1 cellular context compared by ENCODE assay signal in genomic region chr16:84686702-84687298, GRCh38.
A peak's percentile ranks its signal among the peaks of the same experiment; 100 is the strongest.
TF ChIP-seq lines count a peak whose summit lies in the region.

No MANE protein-coding gene starts in this region.

TF ChIP-seq in K562, 482 proteins besides CTCF, POLR2A, EP300 and RAD21 (continues in another document):
- TF ChIP-seq CBFA2T3 (IDR thresholded peaks at IDR 0.05) (0 out of 2 replicates have a peak, but pooled peaks have one; percentile 20), ARID3B (CRISPR knock-in tag; IDR thresholded peaks at IDR 0.05; ENCODE audit: borderline replicate concordance) (no peak), TCF7L2 (IDR thresholded peaks at IDR 0.05; ENCODE audit: low read depth, low read length) (no peak), ZNF316 (IDR thresholded peaks at IDR 0.05) (no peak), TCF15 (CRISPR knock-in tag; IDR thresholded peaks at IDR 0.05) (no peak), ZHX1 (conservative IDR thresholded peaks at IDR 0.05; ENCODE audit: low read length) (no peak), ZKSCAN1 (IDR thresholded peaks at IDR 0.05; ENCODE audit: low read depth, low read length) (no peak), ZBTB17 (CRISPR knock-in tag; IDR thresholded peaks at IDR 0.05) (no peak), TCF7 (IDR thresholded peaks at IDR 0.05; ENCODE audit: borderline replicate concordance) (0 out of 2 replicates have a peak, but pooled peaks have one; percentile 28), ZFPM2 (CRISPR knock-in tag; IDR thresholded peaks at IDR 0.05) (no peak), FUS (optimal IDR thresholded peaks at IDR 0.05; ENCODE audit: low read depth, low read length) (no peak), SUPT5H (IDR thresholded peaks at IDR 0.05) (no peak), CREB3 (tag; conservative IDR thresholded peaks at IDR 0.05; ENCODE audit: low read depth) (no peak), DIDO1 (tag; IDR thresholded peaks at IDR 0.05; ENCODE audit: low read depth) (no peak), ZNF395 (CRISPR knock-in tag; IDR thresholded peaks at IDR 0.05) (no peak), PHF8 (IDR thresholded peaks at IDR 0.05; ENCODE audit: borderline replicate concordance, low read length) (no peak), L3MBTL2 (IDR thresholded peaks at IDR 0.05) (peak; percentile 85), MCM5 (IDR thresholded peaks at IDR 0.05; ENCODE audit: low read depth) (no peak), MAFK (IDR thresholded peaks at IDR 0.05; ENCODE audit: low read length) (no peak), USF2 (CRISPR knock-in tag; IDR thresholded peaks at IDR 0.05) (peak; percentile 74), RBM25 (IDR thresholded peaks at IDR 0.05; ENCODE audit: low read depth, low read length, severe bottlenecking) (peak; percentile 23), HIVEP1 (CRISPR knock-in tag; IDR thresholded peaks at IDR 0.05) (no peak), FOXA3 (CRISPR knock-in tag; conservative IDR thresholded peaks at IDR 0.05 in 1 of 2, IDR thresholded peaks at IDR 0.05 in 1 of 2) (0 out of 4 replicates have a peak, but pooled peaks of 1 of the 2 experiments have one; percentile 17), TSHZ1 (CRISPR knock-in tag; IDR thresholded peaks at IDR 0.05) (no peak), ESRRA (IDR thresholded peaks at IDR 0.05; ENCODE audit: borderline replicate concordance, low read depth) (peak; percentile 96), ZNF3 (CRISPR knock-in tag; IDR thresholded peaks at IDR 0.05) (no peak), POLR3A (IDR thresholded peaks at IDR 0.05; ENCODE audit: borderline replicate concordance, extremely low read depth, insufficient read depth, insufficient read length) (no peak), CAMTA2 (CRISPR knock-in tag; conservative IDR thresholded peaks at IDR 0.05) (no peak), ZFP36 (IDR thresholded peaks at IDR 0.05; ENCODE audit: low read depth, low read length, partially characterized antibody) (no peak), RAD51 (IDR thresholded peaks at IDR 0.05; ENCODE audit: borderline replicate concordance, low read depth) (peak; percentile 63; the same call in 1 of the 2 replicates), CREB3L1 (IDR thresholded peaks at IDR 0.05; ENCODE audit: borderline replicate concordance, low read depth) (0 out of 2 replicates have a peak, but pooled peaks have one; percentile 32), ZNF408 (CRISPR knock-in tag; IDR thresholded peaks at IDR 0.05; ENCODE audit: low read depth) (no peak), EHMT2 (IDR thresholded peaks at IDR 0.05) (no peak), NFYB (IDR thresholded peaks at IDR 0.05; ENCODE audit: extremely low read depth, insufficient read length) (peak; percentile 64), USF1 (CRISPR knock-in tag; IDR thresholded peaks at IDR 0.05) (peak; percentile 87), NRF1 (conservative IDR thresholded peaks at IDR 0.05 in 1 of 2, IDR thresholded peaks at IDR 0.05 in 1 of 2) (peak; percentile 24 to 34; a peak in 1 of 4 replicates), PKNOX1 (IDR thresholded peaks at IDR 0.05) (peak; percentile 25; the same call in 1 of the 2 replicates), MAFF (IDR thresholded peaks at IDR 0.05; ENCODE audit: low read length) (no peak), DPF2 (IDR thresholded peaks at IDR 0.05) (peak; percentile 52; the same call in 1 of the 2 replicates)
